In genomic region chr6:21941926-21942325, GRCh38 we compare ENCODE assay signal across 25 cellular contexts.
"Had no signal": no experiment of that assay in that cellular context is flagged by ENCODE, and none has a peak within 500 bp of the region (broad histone marks: within the 10 kb centered on the region; RNA-seq: fewer than 3 reads in every experiment).

No MANE protein-coding gene starts in this region.

- DNase-seq: effector memory CD8-positive, alpha-beta T cell; glutamatergic neuron; immature natural killer cell; kidney; left cardiac atrium; left ventricle myocardium superior; mesendoderm; naive thymus-derived CD4-positive, alpha-beta T cell; ovary; right cardiac atrium; small intestine; stimulated activated CD4-positive, alpha-beta T cell treated with anti-CD3 and anti-CD28 coated beads, Interleukin-12 subunit alpha, Interleukin-12 subunit beta, amount 100 ng/mL, for 4 hours; stimulated activated naive CD4-positive, alpha-beta T cell; stomach; substantia nigra; transverse colon had no signal

- H3K27me3 Mint-ChIP-seq: dendritic cell treated with granulocyte-macrophage colony-stimulating factor and Interleukin-4, amounts not matched to agents 40 ng/mL and 50 ng/mL, for 4 days; effector memory CD8-positive, alpha-beta T cell had no signal

- H3K4me1 Mint-ChIP-seq: immature natural killer cell had no signal

- H3K27me3 ChIP-seq: esophagus muscularis mucosa, gastroesophageal sphincter, ovary, stomach, transverse colon had no signal

- FAIRE-seq: colon, kidney, small intestine, urothelium cell line had no signal

- H3K4me1 ChIP-seq: stomach had no signal

- H3K4me3 Mint-ChIP-seq: dendritic cell treated with granulocyte-macrophage colony-stimulating factor and Interleukin-4, amounts not matched to agents 40 ng/mL and 50 ng/mL, for 4 days; effector memory CD8-positive, alpha-beta T cell; immature natural killer cell; naive thymus-derived CD4-positive, alpha-beta T cell; neural crest cell had no signal

- H3K9me3 ChIP-seq: esophagus muscularis mucosa, gastroesophageal sphincter, ovary, stomach, thoracic aorta, transverse colon had no signal

- H3K4me3 ChIP-seq: esophagus muscularis mucosa, gastroesophageal sphincter, lung, ovary, stomach, thoracic aorta, transverse colon had no signal

- H3K27ac ChIP-seq: epithelial cell of prostate, esophagus muscularis mucosa, gastroesophageal sphincter, ovary, stomach, thoracic aorta, transverse colon had no signal

- H3K27ac Mint-ChIP-seq: dendritic cell treated with granulocyte-macrophage colony-stimulating factor and Interleukin-4, amounts not matched to agents 40 ng/mL and 50 ng/mL, for 4 days; effector memory CD8-positive, alpha-beta T cell had no signal

- H3K36me3 Mint-ChIP-seq: immature natural killer cell; naive thymus-derived CD4-positive, alpha-beta T cell had no signal

- ATAC-seq: effector memory CD8-positive, alpha-beta T cell; gastroesophageal sphincter; left cardiac atrium; left ventricle myocardium superior; naive thymus-derived CD4-positive, alpha-beta T cell; right cardiac atrium had no signal

- H3K36me3 ChIP-seq: esophagus muscularis mucosa, gastroesophageal sphincter, ovary, stomach, thoracic aorta, transverse colon had no signal

- H3K9me3 Mint-ChIP-seq: dendritic cell treated with granulocyte-macrophage colony-stimulating factor and Interleukin-4, amounts not matched to agents 40 ng/mL and 50 ng/mL, for 4 days; effector memory CD8-positive, alpha-beta T cell; immature natural killer cell; naive thymus-derived CD4-positive, alpha-beta T cell; neural crest cell had no signal
